ENCODE assay signal across 1 cellular context in the genomic region with DNA sequence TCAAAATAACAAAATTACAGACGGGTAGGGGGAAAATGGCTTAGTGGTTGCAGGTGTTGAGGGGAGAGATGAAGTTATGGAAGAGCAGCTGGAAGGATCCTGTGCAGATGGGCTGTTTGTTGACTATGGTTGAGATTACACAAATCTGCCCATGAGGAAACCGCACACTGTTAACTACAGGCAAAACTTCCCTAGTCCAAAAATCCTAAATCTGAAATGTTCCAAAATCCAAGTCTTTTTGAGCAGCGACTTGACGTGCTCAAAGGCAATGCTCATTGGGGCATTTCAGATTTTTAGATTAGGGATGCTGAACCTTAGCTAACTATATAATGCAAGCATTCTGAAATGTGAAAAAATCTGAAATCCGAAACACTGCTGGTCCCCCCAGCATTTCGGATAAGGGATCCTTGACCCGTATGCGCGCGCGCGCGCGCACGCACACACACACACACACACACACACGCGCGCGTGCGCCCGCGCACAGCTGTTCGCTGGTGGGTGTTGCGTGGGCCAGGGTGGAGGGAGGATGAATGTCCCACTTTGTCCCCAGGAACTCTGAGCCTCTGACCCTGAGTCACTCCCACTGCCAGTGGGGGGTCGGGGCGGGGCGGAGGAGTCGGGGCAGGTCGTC.
TF ChIP-seq lines count a peak whose summit lies in the region.

No MANE protein-coding gene starts in this region.

TF ChIP-seq in K562, 482 proteins besides CTCF, POLR2A, EP300 and RAD21 (continued from another document and continues in another):
- TF ChIP-seq, protein P1, sequence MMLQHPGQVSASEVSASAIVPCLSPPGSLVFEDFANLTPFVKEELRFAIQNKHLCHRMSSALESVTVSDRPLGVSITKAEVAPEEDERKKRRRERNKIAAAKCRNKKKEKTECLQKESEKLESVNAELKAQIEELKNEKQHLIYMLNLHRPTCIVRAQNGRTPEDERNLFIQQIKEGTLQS (IDR thresholded peaks at IDR 0.05) = peak; percentile 39
- TF ChIP-seq, protein P1 (CRISPR knock-in tag; conservative IDR thresholded peaks at IDR 0.05) = no peak
- TF ChIP-seq, protein P2, sequence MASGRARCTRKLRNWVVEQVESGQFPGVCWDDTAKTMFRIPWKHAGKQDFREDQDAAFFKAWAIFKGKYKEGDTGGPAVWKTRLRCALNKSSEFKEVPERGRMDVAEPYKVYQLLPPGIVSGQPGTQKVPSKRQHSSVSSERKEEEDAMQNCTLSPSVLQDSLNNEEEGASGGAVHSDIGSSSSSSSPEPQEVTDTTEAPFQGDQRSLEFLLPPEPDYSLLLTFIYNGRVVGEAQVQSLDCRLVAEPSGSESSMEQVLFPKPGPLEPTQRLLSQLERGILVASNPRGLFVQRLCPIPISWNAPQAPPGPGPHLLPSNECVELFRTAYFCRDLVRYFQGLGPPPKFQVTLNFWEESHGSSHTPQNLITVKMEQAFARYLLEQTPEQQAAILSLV (tag; IDR thresholded peaks at IDR 0.05) = no peak
- TF ChIP-seq NFIC (IDR thresholded peaks at IDR 0.05) (no peak), KDM1A (IDR thresholded peaks at IDR 0.05) (peak; percentile 70 to 80; a peak in 2 of 4 replicates), ZZZ3 (IDR thresholded peaks at IDR 0.05) (no peak), ZNF175 (CRISPR knock-in tag; IDR thresholded peaks at IDR 0.05; ENCODE audit: low read depth) (no peak), NFRKB (IDR thresholded peaks at IDR 0.05; ENCODE audit: low read depth) (no peak), SMARCB1 (IDR thresholded peaks at IDR 0.05; ENCODE audit: insufficient read length, low read depth) (peak; percentile 40), EP400 (IDR thresholded peaks at IDR 0.05) (0 out of 2 replicates have a peak, but pooled peaks have one; percentile 16), ZNF561 (CRISPR knock-in tag; conservative IDR thresholded peaks at IDR 0.05) (no peak), ZNF707 (CRISPR knock-in tag; conservative IDR thresholded peaks at IDR 0.05) (no peak), DACH1 (IDR thresholded peaks at IDR 0.05; ENCODE audit: partially characterized antibody) (peak; percentile 85), ZNF444 (CRISPR knock-in tag; IDR thresholded peaks at IDR 0.05) (no peak), ZNF133 (CRISPR knock-in tag; IDR thresholded peaks at IDR 0.05) (no peak), SOX6 (IDR thresholded peaks at IDR 0.05) (no peak), HDAC1 (IDR thresholded peaks at IDR 0.05) (peak in 1 of 2 experiments; percentile 84; a peak in 2 of 4 replicates), CBFA2T3 (IDR thresholded peaks at IDR 0.05) (peak; percentile 23), TAF1 (IDR thresholded peaks at IDR 0.05; ENCODE audit: control insufficient read depth, extremely low read depth, insufficient read depth, low read length, severe bottlenecking) (peak; percentile 8), FOXK2 (conservative IDR thresholded peaks at IDR 0.05 in 1 of 2, IDR thresholded peaks at IDR 0.05 in 1 of 2; ENCODE audit: low read depth in 2 of 2) (no peak), HDGF (IDR thresholded peaks at IDR 0.05) (no peak), BRCA1 (IDR thresholded peaks at IDR 0.05) (no peak), BRCA1 (CRISPR knock-in tag; IDR thresholded peaks at IDR 0.05) (no peak), WHSC1 (IDR thresholded peaks at IDR 0.05; ENCODE audit: low read length) (no peak), RUNX1 (IDR thresholded peaks at IDR 0.05; ENCODE audit: low read depth) (0 out of 2 replicates have a peak, but pooled peaks have one; percentile 5), SAFB (IDR thresholded peaks at IDR 0.05; ENCODE audit: borderline replicate concordance, low read depth, low read length) (peak; percentile 85), MTA2 (IDR thresholded peaks at IDR 0.05; ENCODE audit: low read depth) (peak; percentile 23; the same call in 1 of the 2 replicates), POLR2AphosphoS2 (IDR thresholded peaks at IDR 0.05; ENCODE audit: low read length) (peak; percentile 74; the same call in 1 of the 2 replicates), LARP7 (IDR thresholded peaks at IDR 0.05) (peak; percentile 21; the same call in 1 of the 2 replicates), ZFP1 (CRISPR knock-in tag; IDR thresholded peaks at IDR 0.05) (no peak), ZKSCAN8 (CRISPR knock-in tag; IDR thresholded peaks at IDR 0.05) (no peak), MYNN (IDR thresholded peaks at IDR 0.05) (peak; percentile 62; the same call in 1 of the 2 replicates), MYNN (CRISPR knock-in tag; IDR thresholded peaks at IDR 0.05) (no peak), SAP30 (IDR thresholded peaks at IDR 0.05; ENCODE audit: borderline replicate concordance, insufficient read depth, low read depth, low read length, poor library complexity, severe bottlenecking) (no peak)
- TF ChIP-seq, protein P3, sequence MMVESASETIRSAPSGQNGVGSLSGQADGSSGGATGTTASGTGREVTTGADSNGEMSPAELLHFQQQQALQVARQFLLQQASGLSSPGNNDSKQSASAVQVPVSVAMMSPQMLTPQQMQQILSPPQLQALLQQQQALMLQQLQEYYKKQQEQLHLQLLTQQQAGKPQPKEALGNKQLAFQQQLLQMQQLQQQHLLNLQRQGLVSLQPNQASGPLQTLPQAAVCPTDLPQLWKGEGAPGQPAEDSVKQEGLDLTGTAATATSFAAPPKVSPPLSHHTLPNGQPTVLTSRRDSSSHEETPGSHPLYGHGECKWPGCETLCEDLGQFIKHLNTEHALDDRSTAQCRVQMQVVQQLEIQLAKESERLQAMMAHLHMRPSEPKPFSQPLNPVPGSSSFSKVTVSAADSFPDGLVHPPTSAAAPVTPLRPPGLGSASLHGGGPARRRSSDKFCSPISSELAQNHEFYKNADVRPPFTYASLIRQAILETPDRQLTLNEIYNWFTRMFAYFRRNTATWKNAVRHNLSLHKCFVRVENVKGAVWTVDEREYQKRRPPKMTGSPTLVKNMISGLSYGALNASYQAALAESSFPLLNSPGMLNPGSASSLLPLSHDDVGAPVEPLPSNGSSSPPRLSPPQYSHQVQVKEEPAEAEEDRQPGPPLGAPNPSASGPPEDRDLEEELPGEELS (CRISPR knock-in tag; IDR thresholded peaks at IDR 0.05; ENCODE audit: borderline replicate concordance) = no peak
- TF ChIP-seq, protein P4, sequence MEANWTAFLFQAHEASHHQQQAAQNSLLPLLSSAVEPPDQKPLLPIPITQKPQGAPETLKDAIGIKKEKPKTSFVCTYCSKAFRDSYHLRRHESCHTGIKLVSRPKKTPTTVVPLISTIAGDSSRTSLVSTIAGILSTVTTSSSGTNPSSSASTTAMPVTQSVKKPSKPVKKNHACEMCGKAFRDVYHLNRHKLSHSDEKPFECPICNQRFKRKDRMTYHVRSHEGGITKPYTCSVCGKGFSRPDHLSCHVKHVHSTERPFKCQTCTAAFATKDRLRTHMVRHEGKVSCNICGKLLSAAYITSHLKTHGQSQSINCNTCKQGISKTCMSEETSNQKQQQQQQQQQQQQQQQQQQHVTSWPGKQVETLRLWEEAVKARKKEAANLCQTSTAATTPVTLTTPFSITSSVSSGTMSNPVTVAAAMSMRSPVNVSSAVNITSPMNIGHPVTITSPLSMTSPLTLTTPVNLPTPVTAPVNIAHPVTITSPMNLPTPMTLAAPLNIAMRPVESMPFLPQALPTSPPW (CRISPR knock-in tag; IDR thresholded peaks at IDR 0.05) = peak; percentile 84
- TF ChIP-seq, protein P5, sequence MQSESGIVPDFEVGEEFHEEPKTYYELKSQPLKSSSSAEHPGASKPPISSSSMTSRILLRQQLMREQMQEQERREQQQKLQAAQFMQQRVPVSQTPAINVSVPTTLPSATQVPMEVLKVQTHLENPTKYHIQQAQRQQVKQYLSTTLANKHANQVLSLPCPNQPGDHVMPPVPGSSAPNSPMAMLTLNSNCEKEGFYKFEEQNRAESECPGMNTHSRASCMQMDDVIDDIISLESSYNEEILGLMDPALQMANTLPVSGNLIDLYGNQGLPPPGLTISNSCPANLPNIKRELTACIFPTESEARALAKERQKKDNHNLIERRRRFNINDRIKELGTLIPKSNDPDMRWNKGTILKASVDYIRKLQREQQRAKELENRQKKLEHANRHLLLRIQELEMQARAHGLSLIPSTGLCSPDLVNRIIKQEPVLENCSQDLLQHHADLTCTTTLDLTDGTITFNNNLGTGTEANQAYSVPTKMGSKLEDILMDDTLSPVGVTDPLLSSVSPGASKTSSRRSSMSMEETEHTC (IDR thresholded peaks at IDR 0.05) = no peak
- TF ChIP-seq, protein P6, sequence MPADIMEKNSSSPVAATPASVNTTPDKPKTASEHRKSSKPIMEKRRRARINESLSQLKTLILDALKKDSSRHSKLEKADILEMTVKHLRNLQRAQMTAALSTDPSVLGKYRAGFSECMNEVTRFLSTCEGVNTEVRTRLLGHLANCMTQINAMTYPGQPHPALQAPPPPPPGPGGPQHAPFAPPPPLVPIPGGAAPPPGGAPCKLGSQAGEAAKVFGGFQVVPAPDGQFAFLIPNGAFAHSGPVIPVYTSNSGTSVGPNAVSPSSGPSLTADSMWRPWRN (IDR thresholded peaks at IDR 0.05; ENCODE audit: low read depth) = peak; percentile 62; the same call in 1 of the 2 replicates
- TF ChIP-seq, protein P7, sequence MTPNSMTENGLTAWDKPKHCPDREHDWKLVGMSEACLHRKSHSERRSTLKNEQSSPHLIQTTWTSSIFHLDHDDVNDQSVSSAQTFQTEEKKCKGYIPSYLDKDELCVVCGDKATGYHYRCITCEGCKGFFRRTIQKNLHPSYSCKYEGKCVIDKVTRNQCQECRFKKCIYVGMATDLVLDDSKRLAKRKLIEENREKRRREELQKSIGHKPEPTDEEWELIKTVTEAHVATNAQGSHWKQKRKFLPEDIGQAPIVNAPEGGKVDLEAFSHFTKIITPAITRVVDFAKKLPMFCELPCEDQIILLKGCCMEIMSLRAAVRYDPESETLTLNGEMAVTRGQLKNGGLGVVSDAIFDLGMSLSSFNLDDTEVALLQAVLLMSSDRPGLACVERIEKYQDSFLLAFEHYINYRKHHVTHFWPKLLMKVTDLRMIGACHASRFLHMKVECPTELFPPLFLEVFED (CRISPR knock-in tag; conservative IDR thresholded peaks at IDR 0.05) = 0 out of 2 replicates have a peak, but pooled peaks have one; percentile 3
- TF ChIP-seq, protein P8, sequence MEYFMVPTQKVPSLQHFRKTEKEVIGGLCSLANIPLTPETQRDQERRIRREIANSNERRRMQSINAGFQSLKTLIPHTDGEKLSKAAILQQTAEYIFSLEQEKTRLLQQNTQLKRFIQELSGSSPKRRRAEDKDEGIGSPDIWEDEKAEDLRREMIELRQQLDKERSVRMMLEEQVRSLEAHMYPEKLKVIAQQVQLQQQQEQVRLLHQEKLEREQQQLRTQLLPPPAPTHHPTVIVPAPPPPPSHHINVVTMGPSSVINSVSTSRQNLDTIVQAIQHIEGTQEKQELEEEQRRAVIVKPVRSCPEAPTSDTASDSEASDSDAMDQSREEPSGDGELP (CRISPR knock-in tag; IDR thresholded peaks at IDR 0.05; ENCODE audit: borderline replicate concordance) = peak; percentile 96
- TF ChIP-seq, protein P9, sequence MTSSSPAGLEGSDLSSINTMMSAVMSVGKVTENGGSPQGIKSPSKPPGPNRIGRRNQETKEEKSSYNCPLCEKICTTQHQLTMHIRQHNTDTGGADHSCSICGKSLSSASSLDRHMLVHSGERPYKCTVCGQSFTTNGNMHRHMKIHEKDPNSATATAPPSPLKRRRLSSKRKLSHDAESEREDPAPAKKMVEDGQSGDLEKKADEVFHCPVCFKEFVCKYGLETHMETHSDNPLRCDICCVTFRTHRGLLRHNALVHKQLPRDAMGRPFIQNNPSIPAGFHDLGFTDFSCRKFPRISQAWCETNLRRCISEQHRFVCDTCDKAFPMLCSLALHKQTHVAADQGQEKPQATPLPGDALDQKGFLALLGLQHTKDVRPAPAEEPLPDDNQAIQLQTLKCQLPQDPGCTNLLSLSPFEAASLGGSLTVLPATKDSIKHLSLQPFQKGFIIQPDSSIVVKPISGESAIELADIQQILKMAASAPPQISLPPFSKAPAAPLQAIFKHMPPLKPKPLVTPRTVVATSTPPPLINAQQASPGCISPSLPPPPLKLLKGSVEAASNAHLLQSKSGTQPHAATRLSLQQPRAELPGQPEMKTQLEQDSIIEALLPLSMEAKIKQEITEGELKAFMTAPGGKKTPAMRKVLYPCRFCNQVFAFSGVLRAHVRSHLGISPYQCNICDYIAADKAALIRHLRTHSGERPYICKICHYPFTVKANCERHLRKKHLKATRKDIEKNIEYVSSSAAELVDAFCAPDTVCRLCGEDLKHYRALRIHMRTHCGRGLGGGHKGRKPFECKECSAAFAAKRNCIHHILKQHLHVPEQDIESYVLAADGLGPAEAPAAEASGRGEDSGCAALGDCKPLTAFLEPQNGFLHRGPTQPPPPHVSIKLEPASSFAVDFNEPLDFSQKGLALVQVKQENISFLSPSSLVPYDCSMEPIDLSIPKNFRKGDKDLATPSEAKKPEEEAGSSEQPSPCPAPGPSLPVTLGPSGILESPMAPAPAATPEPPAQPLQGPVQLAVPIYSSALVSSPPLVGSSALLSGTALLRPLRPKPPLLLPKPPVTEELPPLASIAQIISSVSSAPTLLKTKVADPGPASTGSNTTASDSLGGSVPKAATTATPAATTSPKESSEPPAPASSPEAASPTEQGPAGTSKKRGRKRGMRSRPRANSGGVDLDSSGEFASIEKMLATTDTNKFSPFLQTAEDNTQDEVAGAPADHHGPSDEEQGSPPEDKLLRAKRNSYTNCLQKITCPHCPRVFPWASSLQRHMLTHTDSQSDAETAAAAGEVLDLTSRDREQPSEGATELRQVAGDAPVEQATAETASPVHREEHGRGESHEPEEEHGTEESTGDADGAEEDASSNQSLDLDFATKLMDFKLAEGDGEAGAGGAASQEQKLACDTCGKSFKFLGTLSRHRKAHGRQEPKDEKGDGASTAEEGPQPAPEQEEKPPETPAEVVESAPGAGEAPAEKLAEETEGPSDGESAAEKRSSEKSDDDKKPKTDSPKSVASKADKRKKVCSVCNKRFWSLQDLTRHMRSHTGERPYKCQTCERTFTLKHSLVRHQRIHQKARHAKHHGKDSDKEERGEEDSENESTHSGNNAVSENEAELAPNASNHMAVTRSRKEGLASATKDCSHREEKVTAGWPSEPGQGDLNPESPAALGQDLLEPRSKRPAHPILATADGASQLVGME (CRISPR knock-in tag; IDR thresholded peaks at IDR 0.05) = no peak
- TF ChIP-seq, protein P10, sequence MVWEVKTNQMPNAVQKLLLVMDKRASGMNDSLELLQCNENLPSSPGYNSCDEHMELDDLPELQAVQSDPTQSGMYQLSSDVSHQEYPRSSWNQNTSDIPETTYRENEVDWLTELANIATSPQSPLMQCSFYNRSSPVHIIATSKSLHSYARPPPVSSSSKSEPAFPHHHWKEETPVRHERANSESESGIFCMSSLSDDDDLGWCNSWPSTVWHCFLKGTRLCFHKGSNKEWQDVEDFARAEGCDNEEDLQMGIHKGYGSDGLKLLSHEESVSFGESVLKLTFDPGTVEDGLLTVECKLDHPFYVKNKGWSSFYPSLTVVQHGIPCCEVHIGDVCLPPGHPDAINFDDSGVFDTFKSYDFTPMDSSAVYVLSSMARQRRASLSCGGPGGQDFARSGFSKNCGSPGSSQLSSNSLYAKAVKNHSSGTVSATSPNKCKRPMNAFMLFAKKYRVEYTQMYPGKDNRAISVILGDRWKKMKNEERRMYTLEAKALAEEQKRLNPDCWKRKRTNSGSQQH (CRISPR knock-in tag; IDR thresholded peaks at IDR 0.05) = no peak
- TF ChIP-seq, protein P11, sequence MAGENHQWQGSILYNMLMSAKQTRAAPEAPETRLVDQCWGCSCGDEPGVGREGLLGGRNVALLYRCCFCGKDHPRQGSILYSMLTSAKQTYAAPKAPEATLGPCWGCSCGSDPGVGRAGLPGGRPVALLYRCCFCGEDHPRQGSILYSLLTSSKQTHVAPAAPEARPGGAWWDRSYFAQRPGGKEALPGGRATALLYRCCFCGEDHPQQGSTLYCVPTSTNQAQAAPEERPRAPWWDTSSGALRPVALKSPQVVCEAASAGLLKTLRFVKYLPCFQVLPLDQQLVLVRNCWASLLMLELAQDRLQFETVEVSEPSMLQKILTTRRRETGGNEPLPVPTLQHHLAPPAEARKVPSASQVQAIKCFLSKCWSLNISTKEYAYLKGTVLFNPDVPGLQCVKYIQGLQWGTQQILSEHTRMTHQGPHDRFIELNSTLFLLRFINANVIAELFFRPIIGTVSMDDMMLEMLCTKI (IDR thresholded peaks at IDR 0.05; ENCODE audit: partially characterized antibody) = no peak
